ENCODE assay signal across 22 cellular contexts in genomic region chrX:68761086-68761485, GRCh38.
A peak's percentile ranks its signal among the peaks of the same experiment; 100 is the strongest.
DNase-seq lines count a peak whose midpoint lies in the region; ATAC-seq, FAIRE-seq and TF ChIP-seq lines count a peak whose summit lies in the region.
"Had no signal": no experiment of that assay in that cellular context is flagged by ENCODE, and none has a peak within 500 bp of the region (broad histone marks: within the 10 kb centered on the region; RNA-seq: fewer than 3 reads in every experiment).

No MANE protein-coding gene starts in this region.

- TF ChIP-seq CTCF in right atrium auricular region (IDR thresholded peaks at IDR 0.05) (no peak), astrocyte (IDR thresholded peaks at IDR 0.05; ENCODE audit: insufficient read depth, low read depth, low read length) (no peak)

- no peak overlapping the region for H3K4me3 ChIP-seq in right atrium auricular region
- no peak overlapping the region for H3K4me3 ChIP-seq in astrocyte (ENCODE audit: insufficient read depth, low read depth, low read length)
- no peak overlapping the region for H3K4me3 ChIP-seq in effector memory CD4-positive, alpha-beta T cell (ENCODE audit: insufficient read depth, low read depth, low read length, poor library complexity, severe bottlenecking)
- H3K4me3 ChIP-seq: A549, GM23338 had no signal

- FAIRE-seq in astrocyte (lab: Jason Lieb, UNC): peak; percentile 68
- FAIRE-seq: A549, G401.6, GM12891, H54, HTR-8/SVneo had no signal

- peaks cover 7% of the 10 kb centered on the region for H3K27me3 Mint-ChIP-seq in astrocyte (ENCODE audit: low read depth, unreplicated experiment)
- H3K27me3 Mint-ChIP-seq: CD4-positive, alpha-beta T cell had no signal

- H3K4me3 Mint-ChIP-seq in astrocyte (ENCODE audit: unreplicated experiment): no peak overlapping the region
- H3K4me3 Mint-ChIP-seq: CD4-positive, alpha-beta T cell; GM23338; IgD-negative memory B cell had no signal

- intact Hi-C loops in Right ventricle myocardium superior (cut with DNase I) (no loop called here), sciatic nerve (cut with DNase I) (no loop called here)

- H3K9me3 ChIP-seq in right atrium auricular region: no peaks in the 10 kb centered on the region
- H3K9me3 ChIP-seq in astrocyte (ENCODE audit: insufficient read depth, low read depth, low read length): no peaks in the 10 kb centered on the region
- H3K9me3 ChIP-seq in effector memory CD4-positive, alpha-beta T cell (ENCODE audit: control insufficient read depth, low read length): no peaks in the 10 kb centered on the region
- H3K9me3 ChIP-seq: A549 had no signal

- H3K79me2 ChIP-seq in astrocyte (ENCODE audit: insufficient read depth, low read length): no peaks in the 10 kb centered on the region

- H3K9ac ChIP-seq in astrocyte (ENCODE audit: low read length): no peak overlapping the region

- H3K36me3 ChIP-seq in right atrium auricular region: no peaks in the 10 kb centered on the region
- no peaks in the 10 kb centered on the region for H3K36me3 ChIP-seq in astrocyte (ENCODE audit: insufficient read depth, low read length)
- H3K36me3 ChIP-seq in effector memory CD4-positive, alpha-beta T cell (ENCODE audit: control insufficient read depth, insufficient read depth, low read length): no peaks in the 10 kb centered on the region

- H3K27me3 ChIP-seq in right atrium auricular region (no peaks in the 10 kb centered on the region), astrocyte (ENCODE audit: insufficient read depth, low read length) (no peaks in the 10 kb centered on the region)
- no peaks in the 10 kb centered on the region for H3K27me3 ChIP-seq in effector memory CD4-positive, alpha-beta T cell (replicated peaks; ENCODE audit: control insufficient read depth, insufficient read depth, low read length, poor library complexity, severe bottlenecking)

- ATAC-seq in Right ventricle myocardium superior (ENCODE audit: poor library complexity) (no peak), GM18511 (IDR thresholded peaks at IDR 0.05; ENCODE audit: unreplicated experiment) (no peak), sciatic nerve (no peak)
- ATAC-seq: A549, GM23338, HCT116 had no signal

- no peak overlapping the region for H3K4me2 ChIP-seq in astrocyte (ENCODE audit: low read length)
- H3K4me2 ChIP-seq: A549, GM23338 had no signal

- H3K27ac ChIP-seq in right atrium auricular region (no peak overlapping the region), astrocyte (ENCODE audit: low read depth, low read length) (no peak overlapping the region)
- H3K27ac ChIP-seq in effector memory CD4-positive, alpha-beta T cell (ENCODE audit: insufficient read depth, low read length, poor library complexity, severe bottlenecking): no peak overlapping the region
- H3K27ac ChIP-seq: 22Rv1, A549, C4-2B had no signal

- H3K9me3 Mint-ChIP-seq in astrocyte (ENCODE audit: unreplicated experiment): no peaks in the 10 kb centered on the region
- H3K9me3 Mint-ChIP-seq: CD4-positive, alpha-beta T cell; GM23338; IgD-negative memory B cell had no signal

- peaks cover 6% of the 10 kb centered on the region for H3K4me1 Mint-ChIP-seq in astrocyte (ENCODE audit: low read depth, unreplicated experiment)
- H3K4me1 Mint-ChIP-seq: GM23338 had no signal

- no peaks in the 10 kb centered on the region for H3K36me3 Mint-ChIP-seq in astrocyte (ENCODE audit: low read depth, unreplicated experiment)
- H3K36me3 Mint-ChIP-seq: IgD-negative memory B cell had no signal

- no peak overlapping the region for H2AFZ ChIP-seq in astrocyte (ENCODE audit: low read depth, low read length)
- H2AFZ ChIP-seq: GM23338 had no signal

- H4K20me1 ChIP-seq in astrocyte (ENCODE audit: insufficient read depth, low read length): no peaks in the 10 kb centered on the region

- no peak overlapping the region for H3K27ac Mint-ChIP-seq in astrocyte (ENCODE audit: unreplicated experiment)
- H3K27ac Mint-ChIP-seq: CD4-positive, alpha-beta T cell; GM23338 had no signal

- DNase-seq in right atrium auricular region (ENCODE audit: low spot score): peak; percentile 18
- no peak for DNase-seq in Right ventricle myocardium superior
- no peak for DNase-seq in astrocyte (ENCODE audit: low read depth)
- peak; percentile 54 for DNase-seq in islet precursor cell
- DNase-seq in renal cortical epithelial cell (ENCODE audit: low read depth): peak; percentile 0
- no peak for DNase-seq in sciatic nerve (ENCODE audit: low spot score)
- no peak for DNase-seq in effector memory CD4-positive, alpha-beta T cell
- DNase-seq: AML-193; CD4-positive, alpha-beta T cell; DMS153; DMS79 treated with DMSO at 0.1 percent for 48 hours had no signal

- H3K4me1 ChIP-seq in right atrium auricular region (no peaks in the 10 kb centered on the region), astrocyte (ENCODE audit: insufficient read depth, low read length) (no peaks in the 10 kb centered on the region)
- no peaks in the 10 kb centered on the region for H3K4me1 ChIP-seq in effector memory CD4-positive, alpha-beta T cell (ENCODE audit: control insufficient read depth, insufficient read depth, low read length, poor library complexity, severe bottlenecking)
- H3K4me1 ChIP-seq: A549 had no signal

Comparison
In these comparisons a context has a peak if more than half of its experiments do, and no peak if none do; other contexts are left out.
1. DNase-seq: peak in right atrium auricular region (single experiment), islet precursor cell (single experiment) and renal cortical epithelial cell (single experiment); none in Right ventricle myocardium superior (single experiment), astrocyte (single experiment), sciatic nerve (single experiment) and effector memory CD4-positive, alpha-beta T cell (0 of 3).